1 cellular context compared by ENCODE assay signal in the genomic region with DNA sequence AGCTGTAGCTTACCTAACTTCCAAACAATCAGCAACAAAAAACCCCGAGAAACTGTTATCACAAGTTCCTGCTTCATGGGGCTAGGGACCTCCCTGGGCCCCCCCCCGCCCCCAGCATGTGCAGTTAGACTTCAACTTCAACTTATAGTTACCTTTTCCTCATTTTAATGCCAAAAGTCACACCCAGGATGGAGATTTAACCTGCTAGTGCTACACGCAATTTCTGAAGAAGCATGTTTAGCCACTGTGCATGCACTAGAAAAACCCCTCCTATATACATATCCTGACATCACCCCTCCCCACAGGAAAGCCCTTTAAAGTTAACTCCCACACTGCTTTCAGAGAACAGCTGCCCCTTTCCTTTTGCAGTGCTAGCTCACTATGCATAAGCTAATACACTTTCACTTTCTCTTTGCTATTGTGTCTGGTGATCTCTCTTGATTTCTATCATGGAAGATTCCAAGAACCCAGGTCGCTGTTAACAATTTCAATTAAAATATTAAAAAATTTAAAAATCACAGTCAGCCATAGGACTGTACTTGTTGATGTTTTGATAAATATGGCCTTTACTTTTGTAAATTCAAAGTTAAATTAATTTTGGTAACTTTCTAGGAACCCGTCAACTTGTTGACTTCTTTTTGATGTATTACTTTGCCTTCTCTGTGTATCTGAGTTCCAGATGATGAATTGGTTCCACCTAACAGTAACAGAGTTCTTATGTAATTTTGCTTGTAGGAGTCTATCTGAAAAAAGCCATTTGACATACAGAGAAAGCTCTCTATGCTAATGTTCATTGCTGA.
TF ChIP-seq lines count a peak whose summit lies in the region.

No MANE protein-coding gene starts in this region.

TF ChIP-seq in WTC11, 78 proteins besides CTCF, POLR2A, EP300 and RAD21 (continued from another document):
- TF ChIP-seq, protein P1, sequence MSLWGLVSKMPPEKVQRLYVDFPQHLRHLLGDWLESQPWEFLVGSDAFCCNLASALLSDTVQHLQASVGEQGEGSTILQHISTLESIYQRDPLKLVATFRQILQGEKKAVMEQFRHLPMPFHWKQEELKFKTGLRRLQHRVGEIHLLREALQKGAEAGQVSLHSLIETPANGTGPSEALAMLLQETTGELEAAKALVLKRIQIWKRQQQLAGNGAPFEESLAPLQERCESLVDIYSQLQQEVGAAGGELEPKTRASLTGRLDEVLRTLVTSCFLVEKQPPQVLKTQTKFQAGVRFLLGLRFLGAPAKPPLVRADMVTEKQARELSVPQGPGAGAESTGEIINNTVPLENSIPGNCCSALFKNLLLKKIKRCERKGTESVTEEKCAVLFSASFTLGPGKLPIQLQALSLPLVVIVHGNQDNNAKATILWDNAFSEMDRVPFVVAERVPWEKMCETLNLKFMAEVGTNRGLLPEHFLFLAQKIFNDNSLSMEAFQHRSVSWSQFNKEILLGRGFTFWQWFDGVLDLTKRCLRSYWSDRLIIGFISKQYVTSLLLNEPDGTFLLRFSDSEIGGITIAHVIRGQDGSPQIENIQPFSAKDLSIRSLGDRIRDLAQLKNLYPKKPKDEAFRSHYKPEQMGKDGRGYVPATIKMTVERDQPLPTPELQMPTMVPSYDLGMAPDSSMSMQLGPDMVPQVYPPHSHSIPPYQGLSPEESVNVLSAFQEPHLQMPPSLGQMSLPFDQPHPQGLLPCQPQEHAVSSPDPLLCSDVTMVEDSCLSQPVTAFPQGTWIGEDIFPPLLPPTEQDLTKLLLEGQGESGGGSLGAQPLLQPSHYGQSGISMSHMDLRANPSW (CRISPR knock-in tag; conservative IDR thresholded peaks at IDR 0.05; ENCODE audit: low read depth): no peak
- TF ChIP-seq NR3C1 (CRISPR knock-in tag; conservative IDR thresholded peaks at IDR 0.05; ENCODE audit: low read depth): no peak
- TF ChIP-seq JAZF1 (CRISPR knock-in tag; IDR thresholded peaks at IDR 0.05): no peak
- no peak for TF ChIP-seq OVOL2 (CRISPR knock-in tag; IDR thresholded peaks at IDR 0.05; ENCODE audit: borderline replicate concordance)
